9 cellular contexts compared by ENCODE assay signal in genomic region chr6:89357390-89357789, GRCh38. TPM values are rescaled to one million over a fixed set of nuclear protein-coding genes. Genes with fewer than 3 reads are reported as not detected.
DNase-seq lines count a peak whose midpoint lies in the region; ATAC-seq and FAIRE-seq lines count a peak whose summit lies in the region.
"Had no signal": no experiment of that assay in that cellular context is flagged by ENCODE, and none has a peak within 500 bp of the region (broad histone marks: within the 10 kb centered on the region; RNA-seq: fewer than 3 reads in every experiment).

No MANE protein-coding gene starts in this region.

- no peaks in the 10 kb centered on the region for H3K9me3 ChIP-seq in CD4-positive, alpha-beta memory T cell (ENCODE audit: control insufficient read depth in 1 of 2, low read length in 2 of 2)

- no peaks in the 10 kb centered on the region for H3K9me3 Mint-ChIP-seq in CD4-positive, alpha-beta memory T cell
- no peaks in the 10 kb centered on the region for H3K9me3 Mint-ChIP-seq in dendritic cell treated with granulocyte-macrophage colony-stimulating factor and Interleukin-4, amounts not matched to agents 40 ng/mL and 50 ng/mL, for 4 days

- H3K4me1 Mint-ChIP-seq in CD4-positive, alpha-beta memory T cell, result peaks cover 28 to 59% (median 38%) of the 10 kb centered on the region in 4 donors
- peaks cover 34% of the 10 kb centered on the region for H3K4me1 Mint-ChIP-seq in dendritic cell treated with granulocyte-macrophage colony-stimulating factor and Interleukin-4, amounts not matched to agents 40 ng/mL and 50 ng/mL, for 4 days (ENCODE audit: low read depth)

- H3K36me3 ChIP-seq in CD4-positive, alpha-beta memory T cell (ENCODE audit: insufficient read depth, low read length), result no peaks in the 10 kb centered on the region

- peak overlapping the region; percentile 23 for H3K27ac ChIP-seq in CD4-positive, alpha-beta memory T cell (ENCODE audit: low read depth, low read length)

- POLR2A ChIA-PET in CD4-positive, alpha-beta memory T cell (lab: Charles Lee; ENCODE audit: partially characterized antibody), result interaction anchor here (0.6 to 11.3 kb wide), 6 partner anchors 10 to 394 kb away, joined by 3 to 157 read pairs (median 4); partner anchors contain the start of genes PNRC1 and RNGTT

- peak in 2 of 5 donors; percentile 22 to 25 for DNase-seq in CD4-positive, alpha-beta memory T cell
- no peak for DNase-seq in SW480 (ENCODE audit: low spot score)
- DNase-seq in A172 (ENCODE audit: low spot score), result no peak
- DNase-seq in NCI-H226, result no peak
- no peak for DNase-seq in RCC 7860 (ENCODE audit: low spot score)

- H3K4me1 ChIP-seq in CD4-positive, alpha-beta memory T cell (ENCODE audit: insufficient read depth, low read length), result peaks cover 34% of the 10 kb centered on the region

- ATAC-seq in GM19372 (IDR thresholded peaks at IDR 0.05; ENCODE audit: low read depth, unreplicated experiment), result peak; percentile 46
- ATAC-seq in HG03378 (IDR thresholded peaks at IDR 0.05; ENCODE audit: unreplicated experiment), result peak; percentile 43

- intact Hi-C loops in CD4-positive, alpha-beta memory T cell (cut with micrococcal nuclease), result loop anchor here (2.0 kb wide), 1 partner anchor 15 kb away; no protein-coding TSS in a partner anchor
- intact Hi-C loops in dendritic cell treated with granulocyte-macrophage colony-stimulating factor and Interleukin-4, amounts not matched to agents 40 ng/mL and 50 ng/mL, for 4 days (cut with micrococcal nuclease), result no loop called here

- FAIRE-seq in RCC 7860 (lab: Jason Lieb, UNC), result no peak
- FAIRE-seq: H1 had no signal

- peak overlapping the region; percentile 85 to 98 (median 94) for H3K4me3 Mint-ChIP-seq in CD4-positive, alpha-beta memory T cell
- H3K4me3 Mint-ChIP-seq in dendritic cell treated with granulocyte-macrophage colony-stimulating factor and Interleukin-4, amounts not matched to agents 40 ng/mL and 50 ng/mL, for 4 days, result peak overlapping the region; percentile 71

- CTCF ChIA-PET in CD4-positive, alpha-beta memory T cell (lab: Charles Lee; ENCODE audit: partially characterized antibody), result interaction anchor here (0.8 to 4.3 kb wide), 7 partner anchors 9 to 277 kb away, joined by 3 to 45 read pairs (median 5); partner anchors contain the start of genes ANKRD6 and PNRC1

- H3K27me3 Mint-ChIP-seq in CD4-positive, alpha-beta memory T cell, result no peaks in the 10 kb centered on the region
- no peaks in the 10 kb centered on the region for H3K27me3 Mint-ChIP-seq in dendritic cell treated with granulocyte-macrophage colony-stimulating factor and Interleukin-4, amounts not matched to agents 40 ng/mL and 50 ng/mL, for 4 days

- H3K27me3 ChIP-seq in CD4-positive, alpha-beta memory T cell (ENCODE audit: insufficient read depth, low read length), result no peaks in the 10 kb centered on the region

- peak overlapping the region; percentile 12 to 25 for H3K4me3 ChIP-seq in CD4-positive, alpha-beta memory T cell (ENCODE audit: low read length in 2 of 2)

- peak overlapping the region; percentile 73 to 99 (median 95) for H3K27ac Mint-ChIP-seq in CD4-positive, alpha-beta memory T cell
- peak overlapping the region; percentile 75 for H3K27ac Mint-ChIP-seq in dendritic cell treated with granulocyte-macrophage colony-stimulating factor and Interleukin-4, amounts not matched to agents 40 ng/mL and 50 ng/mL, for 4 days

- no peaks in the 10 kb centered on the region for H3K36me3 Mint-ChIP-seq in CD4-positive, alpha-beta memory T cell
- peaks cover 4% of the 10 kb centered on the region for H3K36me3 Mint-ChIP-seq in dendritic cell treated with granulocyte-macrophage colony-stimulating factor and Interleukin-4, amounts not matched to agents 40 ng/mL and 50 ng/mL, for 4 days (ENCODE audit: low read depth)

RNA-seq across cellular contexts. Expression of gene UBE2J1, which starts 4.9 kb away (rescaled TPM):
- 10 to 100 TPM; 21.9 to 22.6 TPM for total RNA-seq in CD4-positive, alpha-beta memory T cell
- 10 to 100 TPM; 34.1 to 53.8 TPM for polyA plus RNA-seq in CD4-positive, alpha-beta memory T cell
- 36.5 and 39.4 TPM in 2 replicates for total RNA-seq in A172 (2014; rRNA removed; shearing (Covaris generic))

RNA-seq across cellular contexts. Expression of gene GABRR2, which starts 42.3 kb away (rescaled TPM):
- 1 to 10 TPM; 1.2 to 1.7 TPM for total RNA-seq in CD4-positive, alpha-beta memory T cell
- under 1 TPM in 1 of 2 donors, not detected in 1; 0.10 TPM for polyA plus RNA-seq in CD4-positive, alpha-beta memory T cell
- total RNA-seq in A172 (2014; rRNA removed; shearing (Covaris generic)), result not detected in 2 replicates
- total RNA-seq: H1 had no signal
- polyA plus RNA-seq: H1 had no signal

RNA-seq across cellular contexts. Expression of gene RRAGD, which starts 54.7 kb away (rescaled TPM):
- 1 to 10 TPM; 5.9 to 6.8 TPM for total RNA-seq in CD4-positive, alpha-beta memory T cell
- 1 to 10 TPM; 3.1 to 3.8 TPM for polyA plus RNA-seq in CD4-positive, alpha-beta memory T cell
- 33.5 and 38.3 TPM in 2 replicates for total RNA-seq in A172 (2014; rRNA removed; shearing (Covaris generic))
